In the genomic region with DNA sequence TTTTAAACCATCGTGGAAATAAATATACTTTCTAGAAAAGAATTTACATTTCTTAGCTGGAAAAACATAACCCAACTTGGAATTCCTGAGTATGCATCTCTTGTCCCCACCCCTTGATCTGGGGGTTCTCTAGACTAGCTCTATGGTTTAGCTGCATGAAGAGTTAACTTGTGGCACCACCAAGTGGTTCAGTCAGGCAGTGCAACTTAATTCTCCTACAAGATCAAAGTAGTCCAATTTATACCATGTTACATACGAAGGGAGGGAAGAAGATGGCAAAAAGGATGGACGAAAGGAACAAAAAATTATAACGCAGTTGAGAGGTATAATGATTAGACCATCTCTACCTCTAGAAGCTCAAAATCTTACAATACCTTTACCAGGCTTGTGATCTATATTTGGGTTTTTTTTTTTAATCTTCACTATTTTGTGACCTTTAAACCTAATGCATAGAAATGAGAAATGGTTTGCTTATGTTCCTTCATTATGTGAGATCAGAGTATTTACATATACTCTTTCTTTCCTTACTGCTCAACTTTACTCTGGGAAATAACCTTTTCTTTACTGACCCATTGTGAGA, we compare ENCODE assay signal across 7 cellular contexts. TPM values are rescaled to one million over a fixed set of nuclear protein-coding genes. Genes with fewer than 3 reads are reported as not detected.
DNase-seq lines count a peak whose midpoint lies in the region; FAIRE-seq and TF ChIP-seq lines count a peak whose summit lies in the region.

No MANE protein-coding gene starts in this region.

- TF ChIP-seq POLR2A in H54 (IDR thresholded peaks at IDR 0.05; ENCODE audit: low read depth, low read length) (no peak), NB4 (IDR thresholded peaks at IDR 0.05; ENCODE audit: extremely low read depth, insufficient read length) (no peak)

- FAIRE-seq in H54 (lab: Jason Lieb, UNC) = peak; percentile 99

- no peaks in the 10 kb centered on the region for H3K4me1 Mint-ChIP-seq in immature natural killer cell

- TF ChIP-seq CTCF in GM10266 (IDR thresholded peaks at IDR 0.05; ENCODE audit: control insufficient read depth, insufficient read depth, low read depth, missing control alignments) (peak; percentile 83), NB4 (IDR thresholded peaks at IDR 0.05; ENCODE audit: low read depth, low read length) (peak; percentile 61), astrocyte of the spinal cord (IDR thresholded peaks at IDR 0.05; ENCODE audit: low read depth, low read length) (peak; percentile 86)

- no peak overlapping the region for H3K4me3 Mint-ChIP-seq in immature natural killer cell

- no peak overlapping the region for H3K27ac Mint-ChIP-seq in immature natural killer cell

- DNase-seq in GM10266 (ENCODE audit: extremely low spot score) (peak; percentile 52), H54 (ENCODE audit: insufficient read length, low spot score) (peak; percentile 45), NB4 (ENCODE audit: low read depth) (peak; percentile 68), T1000 (lab: John Stamatoyannopoulos, UW) (peak; percentile 25), astrocyte of the spinal cord (ENCODE audit: low read depth, low spot score) (peak; percentile 82), immature natural killer cell (peak; percentile 15 to 37 (median 20))
- DNase-seq in stimulated activated CD4-positive, alpha-beta T cell treated with anti-CD3 and anti-CD28 coated beads, Interleukin-15, amount 100 ng/mL, for 48 hours (ENCODE audit: low read depth in 2 of 2) = peak; percentile 21 to 33

- no peaks in the 10 kb centered on the region for H3K9me3 Mint-ChIP-seq in immature natural killer cell

- no peaks in the 10 kb centered on the region for H3K27me3 Mint-ChIP-seq in immature natural killer cell (ENCODE audit: low read depth in 3 of 3)

- H3K4me3 ChIP-seq in NB4 (ENCODE audit: low read depth, low read length) (no peak overlapping the region), astrocyte of the spinal cord (ENCODE audit: low read depth, low read length) (no peak overlapping the region)

- peaks cover 0 to 4% (median 3%) of the 10 kb centered on the region in 3 donors for H3K36me3 Mint-ChIP-seq in immature natural killer cell

- in situ Hi-C loops in astrocyte of the spinal cord (cut with HindIII; ENCODE audit: low sequenced_read_pairs) = no loop called here

RNA-seq across cellular contexts. Expression of gene ALKBH3, which starts 28.5 kb away (rescaled TPM):
- 10 to 100 TPM; 40.0 to 89.3 (median 49.5) TPM for polyA plus RNA-seq in immature natural killer cell

Comparison
In these comparisons a context has a peak if more than half of its experiments do, and no peak if none do; other contexts are left out.
1. DNase-seq: peak in every context shown above with its lines; median percentile 82 in astrocyte of the spinal cord; 68 in NB4; 52 in GM10266; 45 in H54; 27 in stimulated activated CD4-positive, alpha-beta T cell treated with anti-CD3 and anti-CD28 coated beads, Interleukin-15, amount 100 ng/mL, for 48 hours; 25 in T1000; 20 in immature natural killer cell.